ENCODE assay signal across 12 cellular contexts in genomic region chr5:143205879-143206193, GRCh38.
DNase-seq lines count a peak whose midpoint lies in the region; ATAC-seq and TF ChIP-seq lines count a peak whose summit lies in the region.
"Had no signal": no experiment of that assay in that cellular context is flagged by ENCODE, and none has a peak within 500 bp of the region (broad histone marks: within the 10 kb centered on the region; RNA-seq: fewer than 3 reads in every experiment).

No MANE protein-coding gene starts in this region.

- ATAC-seq in GM18861 (IDR thresholded peaks at IDR 0.05; ENCODE audit: unreplicated experiment) = peak; percentile 25
- peak; percentile 24 for ATAC-seq in GM21390 (IDR thresholded peaks at IDR 0.05; ENCODE audit: unreplicated experiment)
- ATAC-seq in natural killer cell treated with Interleukin-12 subunit alpha and Interleukin-12 subunit beta and Interleukin-15 and Interleukin-18, amount 100 ng/mL, for 72 hours = no peak
- ATAC-seq in HG03378 (IDR thresholded peaks at IDR 0.05; ENCODE audit: unreplicated experiment) = no peak

- H3K4me3 ChIP-seq in OCI-LY3 (ENCODE audit: low read length) = peak overlapping the region; percentile 69
- H3K4me3 ChIP-seq: right atrium auricular region, suprapubic skin had no signal

- H3K79me2 ChIP-seq in OCI-LY3 (ENCODE audit: low read length) = no peaks in the 10 kb centered on the region

- H3K4me1 Mint-ChIP-seq in natural killer cell treated with Interleukin-12 subunit alpha and Interleukin-12 subunit beta and Interleukin-15 and Interleukin-18, amount 100 ng/mL, for 72 hours (ENCODE audit: low read depth in 2 of 2) = peaks cover 65 to 83% of the 10 kb centered on the region in 2 donors

- H3K27ac ChIP-seq in OCI-LY3 (ENCODE audit: low read length) = peak overlapping the region; percentile 15; the same call in 1 of the 2 replicates
- H3K27ac ChIP-seq: right atrium auricular region, suprapubic skin had no signal

- H3K36me3 Mint-ChIP-seq in natural killer cell treated with Interleukin-12 subunit alpha and Interleukin-12 subunit beta and Interleukin-15 and Interleukin-18, amount 100 ng/mL, for 72 hours = peaks cover 15% of the 10 kb centered on the region

- no peaks in the 10 kb centered on the region for H4K20me1 ChIP-seq in OCI-LY3 (ENCODE audit: insufficient read depth, low read length)

- TF ChIP-seq CTCF in OCI-LY3 (IDR thresholded peaks at IDR 0.05; ENCODE audit: low read depth, low read length) = no peak

- H3K36me3 ChIP-seq in OCI-LY3 (replicated peaks; ENCODE audit: low read depth, low read length) = no peaks in the 10 kb centered on the region
- H3K36me3 ChIP-seq: right atrium auricular region, suprapubic skin had no signal

- no peak for DNase-seq in natural killer cell treated with Interleukin-12 subunit alpha and Interleukin-12 subunit beta and Interleukin-15 and Interleukin-18, amount 100 ng/mL, for 72 hours (ENCODE audit: low spot score)
- no peak for DNase-seq in DMS53 (lab: John Stamatoyannopoulos, UW)
- no peak for DNase-seq in DMS53 treated with DMSO at 0.1 percent for 48 hours (lab: John Stamatoyannopoulos, UW; ENCODE audit: unreplicated experiment)
- DNase-seq: Calu3; central memory CD4-positive, alpha-beta T cell; NCI-H1694 treated with DMSO at 0.1 percent for 48 hours had no signal

- peak overlapping the region; percentile 41 for H3K9ac ChIP-seq in OCI-LY3 (ENCODE audit: low read length)

- H3K4me3 Mint-ChIP-seq in natural killer cell treated with Interleukin-12 subunit alpha and Interleukin-12 subunit beta and Interleukin-15 and Interleukin-18, amount 100 ng/mL, for 72 hours = peak overlapping the region; percentile 73

- H3K9me3 Mint-ChIP-seq in natural killer cell treated with Interleukin-12 subunit alpha and Interleukin-12 subunit beta and Interleukin-15 and Interleukin-18, amount 100 ng/mL, for 72 hours = peaks cover 6% of the 10 kb centered on the region

- peak overlapping the region; percentile 85 for H3K4me2 ChIP-seq in OCI-LY3 (ENCODE audit: low read length)

- no peak overlapping the region for H2AFZ ChIP-seq in OCI-LY3 (ENCODE audit: low read depth, low read length)

- no peaks in the 10 kb centered on the region for H3K9me3 ChIP-seq in OCI-LY3 (ENCODE audit: insufficient read depth, low read length)
- H3K9me3 ChIP-seq: right atrium auricular region had no signal

- H3K27me3 Mint-ChIP-seq in natural killer cell treated with Interleukin-12 subunit alpha and Interleukin-12 subunit beta and Interleukin-15 and Interleukin-18, amount 100 ng/mL, for 72 hours = no peaks in the 10 kb centered on the region

- H3K27me3 ChIP-seq in OCI-LY3 (ENCODE audit: low read depth, low read length) = no peaks in the 10 kb centered on the region
- H3K27me3 ChIP-seq: right atrium auricular region, suprapubic skin had no signal

- peaks cover 42% of the 10 kb centered on the region for H3K4me1 ChIP-seq in OCI-LY3 (ENCODE audit: low read length)

- H3K27ac Mint-ChIP-seq in natural killer cell treated with Interleukin-12 subunit alpha and Interleukin-12 subunit beta and Interleukin-15 and Interleukin-18, amount 100 ng/mL, for 72 hours = peak overlapping the region in 1 of 2 donors; percentile 86

Comparison
In these comparisons a context has a peak if more than half of its experiments do, and no peak if none do; other contexts are left out.
1. ATAC-seq: peak in GM18861 (single experiment) and GM21390 (single experiment); none in natural killer cell treated with Interleukin-12 subunit alpha and Interleukin-12 subunit beta and Interleukin-15 and Interleukin-18, amount 100 ng/mL, for 72 hours (0 of 2) and HG03378 (single experiment).